In the genomic region with DNA sequence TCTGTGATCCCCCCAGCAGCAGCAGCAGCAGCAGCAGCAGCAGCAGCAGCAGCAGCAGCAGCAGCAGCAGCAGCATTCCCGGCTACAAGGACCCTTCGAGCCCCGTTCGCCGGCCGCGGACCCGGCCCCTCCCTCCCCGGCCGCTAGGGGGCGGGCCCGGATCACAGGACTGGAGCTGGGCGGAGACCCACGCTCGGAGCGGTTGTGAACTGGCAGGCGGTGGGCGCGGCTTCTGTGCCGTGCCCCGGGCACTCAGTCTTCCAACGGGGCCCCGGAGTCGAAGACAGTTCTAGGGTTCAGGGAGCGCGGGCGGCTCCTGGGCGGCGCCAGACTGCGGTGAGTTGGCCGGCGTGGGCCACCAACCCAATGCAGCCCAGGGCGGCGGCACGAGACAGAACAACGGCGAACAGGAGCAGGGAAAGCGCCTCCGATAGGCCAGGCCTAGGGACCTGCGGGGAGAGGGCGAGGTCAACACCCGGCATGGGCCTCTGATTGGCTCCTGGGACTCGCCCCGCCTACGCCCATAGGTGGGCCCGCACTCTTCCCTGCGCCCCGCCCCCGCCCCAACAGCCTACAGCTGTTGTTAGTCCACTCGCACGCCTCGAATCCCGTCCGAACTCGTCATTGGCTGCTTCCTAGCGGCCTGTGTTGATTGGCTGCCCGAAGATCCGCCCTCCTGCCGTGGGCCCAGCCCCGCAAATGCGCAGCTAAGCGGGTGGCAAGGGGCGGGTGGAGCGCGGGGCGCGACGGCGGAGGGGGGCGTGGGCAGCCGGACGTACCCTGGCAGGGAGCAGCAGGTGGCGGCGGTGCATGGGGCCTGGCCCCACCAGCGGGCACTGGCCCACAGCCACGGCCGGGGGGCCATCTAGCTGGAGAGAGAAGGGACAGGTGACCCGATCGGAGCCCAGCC, we compare ENCODE assay signal across 8 cellular contexts. TPM values are rescaled to one million over a fixed set of nuclear protein-coding genes. Genes with fewer than 3 reads are reported as not detected.
DNase-seq lines count a peak whose midpoint lies in the region; ATAC-seq and TF ChIP-seq lines count a peak whose summit lies in the region.

No MANE protein-coding gene starts in this region.

- H3K4me3 ChIP-seq in left lung: peak overlapping the region; percentile 43 to 68

- H3K27me3 ChIP-seq in left lung: peaks cover 0 to 98% of the 10 kb centered on the region in 2 donors

- intact Hi-C loops in dendritic cell treated with granulocyte-macrophage colony-stimulating factor and Interleukin-4, amounts not matched to agents 40 ng/mL and 50 ng/mL, for 4 days (cut with micrococcal nuclease): loop anchor here (1.0 kb wide), 2 partner anchors 9 to 29 kb away; no protein-coding TSS in a partner anchor
- intact Hi-C loops in left lung (cut with DNase I): no loop called here

- H3K36me3 Mint-ChIP-seq in activated CD4-positive, alpha-beta T cell treated with anti-CD3 and anti-CD28 coated beads, Interleukin-2, amount 10 ng/mL, durations not matched to agents 7 days and 5 days (ENCODE audit: low read depth): no peaks in the 10 kb centered on the region
- peaks cover 53% of the 10 kb centered on the region for H3K36me3 Mint-ChIP-seq in dendritic cell treated with granulocyte-macrophage colony-stimulating factor and Interleukin-4, amounts not matched to agents 40 ng/mL and 50 ng/mL, for 4 days (ENCODE audit: low read depth)

- peak; percentile 67 to 68 for DNase-seq in AML-193 (lab: John Stamatoyannopoulos, UW)
- peak; percentile 99 for DNase-seq in NCI-H510A treated with DMSO at 0.1 percent for 48 hours (lab: John Stamatoyannopoulos, UW)
- peak; percentile 89 for DNase-seq in activated CD4-positive, alpha-beta T cell treated with anti-CD3 and anti-CD28 coated beads, Interleukin-2, amount 10 ng/mL, durations not matched to agents 7 days and 5 days
- DNase-seq in left lung: peak; percentile 95 to 97
- DNase-seq in stimulated activated CD4-positive, alpha-beta T cell treated with anti-CD3 and anti-CD28 coated beads, Interleukin-2, amount 100 ng/mL, for 4 hours (ENCODE audit: low read depth): peak; percentile 86

- peaks cover 16% of the 10 kb centered on the region for H3K27me3 Mint-ChIP-seq in activated CD4-positive, alpha-beta T cell treated with anti-CD3 and anti-CD28 coated beads, Interleukin-2, amount 10 ng/mL, durations not matched to agents 7 days and 5 days
- H3K27me3 Mint-ChIP-seq in dendritic cell treated with granulocyte-macrophage colony-stimulating factor and Interleukin-4, amounts not matched to agents 40 ng/mL and 50 ng/mL, for 4 days: peaks cover 90% of the 10 kb centered on the region

- H3K27ac Mint-ChIP-seq in activated CD4-positive, alpha-beta T cell treated with anti-CD3 and anti-CD28 coated beads, Interleukin-2, amount 10 ng/mL, durations not matched to agents 7 days and 5 days: peak overlapping the region; percentile 84
- H3K27ac Mint-ChIP-seq in dendritic cell treated with granulocyte-macrophage colony-stimulating factor and Interleukin-4, amounts not matched to agents 40 ng/mL and 50 ng/mL, for 4 days: peak overlapping the region; percentile 88

- no peaks in the 10 kb centered on the region for H3K9me3 Mint-ChIP-seq in activated CD4-positive, alpha-beta T cell treated with anti-CD3 and anti-CD28 coated beads, Interleukin-2, amount 10 ng/mL, durations not matched to agents 7 days and 5 days
- no peaks in the 10 kb centered on the region for H3K9me3 Mint-ChIP-seq in dendritic cell treated with granulocyte-macrophage colony-stimulating factor and Interleukin-4, amounts not matched to agents 40 ng/mL and 50 ng/mL, for 4 days

- H3K4me1 ChIP-seq in left lung: peaks cover 16 to 54% of the 10 kb centered on the region in 2 donors

- peaks cover 0 to 16% of the 10 kb centered on the region in 2 donors for H3K36me3 ChIP-seq in left lung

- peak; percentile 30 for TF ChIP-seq POLR2A in GM19193 (IDR thresholded peaks at IDR 0.05; ENCODE audit: extremely low read depth, insufficient read depth, insufficient read length)

- CTCF ChIA-PET in activated CD4-positive, alpha-beta T cell treated with anti-CD3 and anti-CD28 coated beads, Interleukin-2, amount 10 ng/mL, durations not matched to agents 7 days and 5 days (lab: Charles Lee): interaction anchor here (0.6 to 3.2 kb wide), 37 partner anchors 8 to 494 kb away, joined by 3 to 45 read pairs (median 5); a partner anchor contains a TSS

- TF ChIP-seq CTCF in left lung (IDR thresholded peaks at IDR 0.05): peak; percentile 93 to 95

- H3K9me3 ChIP-seq in left lung: no peaks in the 10 kb centered on the region

- H3K4me3 Mint-ChIP-seq in activated CD4-positive, alpha-beta T cell treated with anti-CD3 and anti-CD28 coated beads, Interleukin-2, amount 10 ng/mL, durations not matched to agents 7 days and 5 days: peak overlapping the region; percentile 75
- H3K4me3 Mint-ChIP-seq in dendritic cell treated with granulocyte-macrophage colony-stimulating factor and Interleukin-4, amounts not matched to agents 40 ng/mL and 50 ng/mL, for 4 days: peak overlapping the region; percentile 90

- H3K27ac ChIP-seq in left lung: peak overlapping the region; percentile 77 to 94

- H3K4me1 Mint-ChIP-seq in activated CD4-positive, alpha-beta T cell treated with anti-CD3 and anti-CD28 coated beads, Interleukin-2, amount 10 ng/mL, durations not matched to agents 7 days and 5 days: peaks cover 21% of the 10 kb centered on the region
- H3K4me1 Mint-ChIP-seq in dendritic cell treated with granulocyte-macrophage colony-stimulating factor and Interleukin-4, amounts not matched to agents 40 ng/mL and 50 ng/mL, for 4 days (ENCODE audit: low read depth): peaks cover 46% of the 10 kb centered on the region

- ATAC-seq in HG03432 (IDR thresholded peaks at IDR 0.05; ENCODE audit: unreplicated experiment): peak; percentile 54
- peak; percentile 75 for ATAC-seq in left lung

- POLR2A ChIA-PET in activated CD4-positive, alpha-beta T cell treated with anti-CD3 and anti-CD28 coated beads, Interleukin-2, amount 10 ng/mL, durations not matched to agents 7 days and 5 days (lab: Charles Lee): interaction anchor here (0.6 kb wide), 1 partner anchor 594 kb away, joined by 3 read pairs; no protein-coding TSS in a partner anchor

RNA-seq across cellular contexts. Expression of a gene that starts 1.4 kb away (rescaled TPM):
- under 1 TPM; 0.64 to 0.85 TPM for total RNA-seq in activated CD4-positive, alpha-beta T cell treated with anti-CD3 and anti-CD28 coated beads, Interleukin-2, amount 10 ng/mL, durations not matched to agents 7 days and 5 days
- total RNA-seq in left lung: 10 to 100 TPM; 14.0 to 21.7 TPM

RNA-seq across cellular contexts. Expression of a gene that starts 11.8 kb away (rescaled TPM):
- total RNA-seq in activated CD4-positive, alpha-beta T cell treated with anti-CD3 and anti-CD28 coated beads, Interleukin-2, amount 10 ng/mL, durations not matched to agents 7 days and 5 days: 10 to 100 TPM; 24.1 to 24.4 TPM
- total RNA-seq in left lung: 10 to 100 TPM; 44.6 to 50.0 TPM

RNA-seq across cellular contexts. Expression of a gene that starts 22.2 kb away (rescaled TPM):
- total RNA-seq in activated CD4-positive, alpha-beta T cell treated with anti-CD3 and anti-CD28 coated beads, Interleukin-2, amount 10 ng/mL, durations not matched to agents 7 days and 5 days: 10 to 100 TPM; 35.0 to 37.8 TPM
- total RNA-seq in left lung: 10 to 100 TPM; 49.0 to 49.3 TPM

RNA-seq across cellular contexts. Expression of a gene that starts 37.2 kb away (rescaled TPM):
- not detected for total RNA-seq in activated CD4-positive, alpha-beta T cell treated with anti-CD3 and anti-CD28 coated beads, Interleukin-2, amount 10 ng/mL, durations not matched to agents 7 days and 5 days
- not detected for total RNA-seq in left lung

RNA-seq across cellular contexts. Expression of a gene that starts 39.8 kb away (rescaled TPM):
- total RNA-seq in activated CD4-positive, alpha-beta T cell treated with anti-CD3 and anti-CD28 coated beads, Interleukin-2, amount 10 ng/mL, durations not matched to agents 7 days and 5 days: 10 to 100 TPM; 38.5 to 40.0 TPM
- 10 to 100 TPM; 16.6 to 18.4 TPM for total RNA-seq in left lung

Comparison
In these comparisons a context has a peak if more than half of its experiments do, and no peak if none do; other contexts are left out.
1. Peak in every context shown above with its lines: DNase-seq, ATAC-seq, H3K4me3 ChIP-seq and H3K27ac ChIP-seq.
2. RNA of a gene that starts 1.4 kb away (total RNA-seq): 14.0 to 21.7 TPM in left lung; 0.64 to 0.85 TPM in activated CD4-positive, alpha-beta T cell treated with anti-CD3 and anti-CD28 coated beads, Interleukin-2, amount 10 ng/mL, durations not matched to agents 7 days and 5 days; every median in the first group is over 4 times any median in the second.